Comparison of ENCODE assay signal across 15 cellular contexts in genomic region chr3:65979731-65980130, GRCh38. TPM values are rescaled to one million over a fixed set of nuclear protein-coding genes. Genes with fewer than 3 reads are reported as not detected.
DNase-seq lines count a peak whose midpoint lies in the region; ATAC-seq and TF ChIP-seq lines count a peak whose summit lies in the region.
"Had no signal": no experiment of that assay in that cellular context is flagged by ENCODE, and none has a peak within 500 bp of the region (broad histone marks: within the 10 kb centered on the region; RNA-seq: fewer than 3 reads in every experiment).

No MANE protein-coding gene starts in this region.

- H3K4me1 ChIP-seq in right atrium auricular region (peaks cover 0 to 8% of the 10 kb centered on the region in 2 donors), left ventricle myocardium inferior (peaks cover 32% of the 10 kb centered on the region), lower lobe of right lung (peaks cover 3% of the 10 kb centered on the region)

- TF ChIP-seq CTCF in right atrium auricular region (IDR thresholded peaks at IDR 0.05) (no peak), left ventricle myocardium inferior (IDR thresholded peaks at IDR 0.05; ENCODE audit: borderline replicate concordance) (no peak), brain microvascular endothelial cell (IDR thresholded peaks at IDR 0.05; ENCODE audit: low read depth, low read length, missing control alignments) (no peak), lower lobe of right lung (IDR thresholded peaks at IDR 0.05) (no peak), omental fat pad (IDR thresholded peaks at IDR 0.05) (no peak)

- H3K36me3 ChIP-seq in right atrium auricular region, result no peaks in the 10 kb centered on the region
- H3K36me3 ChIP-seq in left ventricle myocardium inferior, result no peaks in the 10 kb centered on the region
- no peaks in the 10 kb centered on the region for H3K36me3 ChIP-seq in brain microvascular endothelial cell (replicated peaks)
- H3K36me3 ChIP-seq in lower lobe of right lung, result no peaks in the 10 kb centered on the region
- H3K36me3 ChIP-seq: suprapubic skin had no signal

- ATAC-seq in lower lobe of right lung, result peak; percentile 41 to 62
- ATAC-seq in HG03139 (IDR thresholded peaks at IDR 0.05; ENCODE audit: unreplicated experiment), result no peak
- no peak for ATAC-seq in omental fat pad (ENCODE audit: low FRiP score)
- ATAC-seq: activated T-helper 17 cell treated with anti-CD3 and anti-CD28 coated beads, Interleukin-2, amount 50 U/mL, for 72 hours had no signal

- intact Hi-C loops in left ventricle myocardium inferior (cut with micrococcal nuclease), result no loop called here
- intact Hi-C loops in lower lobe of right lung (cut with DNase I), result no loop called here

- H3K27ac ChIP-seq in right atrium auricular region, result peak overlapping the region; percentile 5 to 40
- H3K27ac ChIP-seq in left ventricle myocardium inferior (replicated peaks), result no peak overlapping the region
- H3K27ac ChIP-seq in brain microvascular endothelial cell, result peak overlapping the region; percentile 47
- H3K27ac ChIP-seq in lower lobe of right lung, result no peak overlapping the region
- H3K27ac ChIP-seq: hepatocyte, RWPE1, suprapubic skin had no signal

- H3K9me3 ChIP-seq in right atrium auricular region (no peaks in the 10 kb centered on the region), left ventricle myocardium inferior (replicated peaks) (no peaks in the 10 kb centered on the region), lower lobe of right lung (no peaks in the 10 kb centered on the region)
- H3K9me3 ChIP-seq: suprapubic skin had no signal

- H3K4me3 ChIP-seq in right atrium auricular region (no peak overlapping the region), left ventricle myocardium inferior (no peak overlapping the region), brain microvascular endothelial cell (ENCODE audit: low read depth, low read length) (no peak overlapping the region), lower lobe of right lung (no peak overlapping the region)
- H3K4me3 ChIP-seq: hepatocyte, suprapubic skin had no signal

- H3K27me3 ChIP-seq in right atrium auricular region (no peaks in the 10 kb centered on the region), left ventricle myocardium inferior (ENCODE audit: low read depth) (no peaks in the 10 kb centered on the region), brain microvascular endothelial cell (replicated peaks) (no peaks in the 10 kb centered on the region), lower lobe of right lung (ENCODE audit: low read depth) (no peaks in the 10 kb centered on the region)
- H3K27me3 ChIP-seq: hepatocyte, suprapubic skin had no signal

- in situ Hi-C loops in brain microvascular endothelial cell (cut with HindIII; ENCODE audit: low pct_ligation_motif_present, low sequenced_read_pairs), result no loop called here

- DNase-seq in right atrium auricular region (ENCODE audit: low spot score), result no peak
- no peak for DNase-seq in left ventricle myocardium inferior
- peak; percentile 63 for DNase-seq in brain microvascular endothelial cell
- no peak for DNase-seq in lower lobe of right lung
- DNase-seq in omental fat pad (ENCODE audit: low spot score), result no peak
- no peak for DNase-seq in NCI-H2196 treated with DMSO at 0.1 percent for 48 hours (lab: John Stamatoyannopoulos, UW; ENCODE audit: unreplicated experiment)
- no peak for DNase-seq in NCI-H1436 treated with DMSO at 0.1 percent for 48 hours (lab: John Stamatoyannopoulos, UW)
- DNase-seq: ACHN, DMS53, NCI-H524 had no signal

RNA-seq across cellular contexts. Expression of gene MAGI1, which starts 59.0 kb away (rescaled TPM):
- 10 to 100 TPM; 28.5 to 34.8 TPM for total RNA-seq in right atrium auricular region
- 36.6 TPM for total RNA-seq in left ventricle myocardium inferior
- total RNA-seq in lower lobe of right lung, result 35.5 TPM
- 10 to 100 TPM; 22.9 to 38.8 (median 34.3) TPM for total RNA-seq in omental fat pad

Comparison
In these comparisons a context has a peak if more than half of its experiments do, and no peak if none do; other contexts are left out.
1. H3K27ac ChIP-seq: peak in right atrium auricular region (2 of 2) and brain microvascular endothelial cell (single experiment); none in left ventricle myocardium inferior (single experiment) and lower lobe of right lung (single experiment).
2. ATAC-seq: peak in lower lobe of right lung (2 of 2); none in HG03139 (single experiment) and omental fat pad (single experiment).